Comparison of ENCODE assay signal across 18 cellular contexts in genomic region chr12:94940771-94941170, GRCh38.
A peak's percentile ranks its signal among the peaks of the same experiment; 100 is the strongest.
DNase-seq lines count a peak whose midpoint lies in the region; ATAC-seq and TF ChIP-seq lines count a peak whose summit lies in the region.
"Had no signal": no experiment of that assay in that cellular context is flagged by ENCODE, and none has a peak within 500 bp of the region (broad histone marks: within the 10 kb centered on the region; RNA-seq: fewer than 3 reads in every experiment).

No MANE protein-coding gene starts in this region.

- H3K79me2 ChIP-seq in PC-3 (ENCODE audit: low read length), result no peaks in the 10 kb centered on the region

- H3K4me1 Mint-ChIP-seq in natural killer cell treated with Interleukin-12 subunit alpha and Interleukin-12 subunit beta and Interleukin-15 and Interleukin-18, amount 100 ng/mL, for 72 hours (ENCODE audit: low read depth in 2 of 2), result peaks cover 52% of the 10 kb centered on the region in 2 donors
- H3K4me1 Mint-ChIP-seq in activated T-helper 1 cell treated with anti-CD3 and anti-CD28 coated beads, Interleukin-12 subunit alpha, Interleukin-12 subunit beta, Interleukin-2, Interleukin-4 antibody, amounts not matched to agents 30 ng/mL and 10 ng/mL and 1 ng/mL, durations not matched to agents 14 hours and 24 hours and 36 hours (ENCODE audit: low read depth), result peaks cover 47% of the 10 kb centered on the region
- H3K4me1 Mint-ChIP-seq in stimulated activated memory B cell treated with anti-CD40 and anti-IgM and Interleukin-4, amounts not matched to agents 10 μg/mL and 1 μg/mL and 100 μg/mL, for 72 hours, result peaks cover 16% of the 10 kb centered on the region

- no peak overlapping the region for H2AFZ ChIP-seq in PC-3 (ENCODE audit: low read length)

- POLR2A ChIA-PET in PC-3 (lab: Charles Lee; ENCODE audit: unreplicated experiment) (interaction anchor here (0.6 kb wide), 1 partner anchor 33 kb away, joined by 12 read pairs; no protein-coding TSS in a partner anchor), HEK293T (lab: Yijun Ruan, JAX) (no interaction called here)

- CTCF ChIA-PET in PC-3 (lab: Charles Lee) (no interaction called here), HEK293T (lab: Yijun Ruan, JAX) (no interaction called here)

- H3K9me2 ChIP-seq in PC-3 (replicated peaks; ENCODE audit: low read length), result no peaks in the 10 kb centered on the region

- peaks cover 42% of the 10 kb centered on the region for H3K4me1 ChIP-seq in BLaER1
- peaks cover 9% of the 10 kb centered on the region; the same call in 1 of the 2 replicates for H3K4me1 ChIP-seq in PC-3 (ENCODE audit: insufficient read depth, low read length)
- H3K4me1 ChIP-seq in foreskin keratinocyte, result peaks cover 11% of the 10 kb centered on the region
- H3K4me1 ChIP-seq: prostate gland had no signal

- H3K9me3 Mint-ChIP-seq in natural killer cell treated with Interleukin-12 subunit alpha and Interleukin-12 subunit beta and Interleukin-15 and Interleukin-18, amount 100 ng/mL, for 72 hours, result peaks cover 5% of the 10 kb centered on the region
- H3K9me3 Mint-ChIP-seq in activated T-helper 1 cell treated with anti-CD3 and anti-CD28 coated beads, Interleukin-12 subunit alpha, Interleukin-12 subunit beta, Interleukin-2, Interleukin-4 antibody, amounts not matched to agents 30 ng/mL and 10 ng/mL and 1 ng/mL, durations not matched to agents 14 hours and 24 hours and 36 hours, result peaks cover 20% of the 10 kb centered on the region
- H3K9me3 Mint-ChIP-seq in stimulated activated memory B cell treated with anti-CD40 and anti-IgM and Interleukin-4, amounts not matched to agents 10 μg/mL and 1 μg/mL and 100 μg/mL, for 72 hours, result peaks cover 8% of the 10 kb centered on the region

- intact Hi-C loops in PC-3 (cut with micrococcal nuclease), result no loop called here
- intact Hi-C loops in activated T-helper 1 cell treated with anti-CD3 and anti-CD28 coated beads, Interleukin-12 subunit alpha, Interleukin-12 subunit beta, Interleukin-2, Interleukin-4 antibody, amounts not matched to agents 30 ng/mL and 10 ng/mL and 1 ng/mL, durations not matched to agents 14 hours and 24 hours and 36 hours (cut with micrococcal nuclease), result loop anchor here (1.0 to 10.0 kb wide), 5 partner anchors 47 to 766 kb away; partner anchors contain the start of genes FGD6, NR2C1 and VEZT

- no peaks in the 10 kb centered on the region for H3F3A ChIP-seq in PC-3 (ENCODE audit: low read length, unreplicated experiment)

- TF ChIP-seq CTCF in PC-3 (conservative IDR thresholded peaks at IDR 0.05; ENCODE audit: low read depth, low read length), result no peak
- TF ChIP-seq CTCF in foreskin keratinocyte (conservative IDR thresholded peaks at IDR 0.05), result no peak

- H3K36me3 ChIP-seq in BLaER1, result no peaks in the 10 kb centered on the region
- no peaks in the 10 kb centered on the region for H3K36me3 ChIP-seq in PC-3 (ENCODE audit: low read depth, low read length)
- H3K36me3 ChIP-seq: prostate gland had no signal

- H3K27ac ChIP-seq in BLaER1 (no peak overlapping the region), PC-3 (ENCODE audit: low read length) (no peak overlapping the region), foreskin keratinocyte (peak overlapping the region; percentile 67)
- H3K27ac ChIP-seq: KMS-11, prostate gland had no signal

- peak overlapping the region; percentile 68 for H3K4me3 Mint-ChIP-seq in natural killer cell treated with Interleukin-12 subunit alpha and Interleukin-12 subunit beta and Interleukin-15 and Interleukin-18, amount 100 ng/mL, for 72 hours
- no peak overlapping the region for H3K4me3 Mint-ChIP-seq in activated T-helper 1 cell treated with anti-CD3 and anti-CD28 coated beads, Interleukin-12 subunit alpha, Interleukin-12 subunit beta, Interleukin-2, Interleukin-4 antibody, amounts not matched to agents 30 ng/mL and 10 ng/mL and 1 ng/mL, durations not matched to agents 14 hours and 24 hours and 36 hours
- no peak overlapping the region for H3K4me3 Mint-ChIP-seq in stimulated activated memory B cell treated with anti-CD40 and anti-IgM and Interleukin-4, amounts not matched to agents 10 μg/mL and 1 μg/mL and 100 μg/mL, for 72 hours
- H3K4me3 Mint-ChIP-seq: activated naive CD4-positive, alpha-beta T cell treated with anti-CD3 and anti-CD28 coated beads, Interleukin-2, amount 10 ng/mL, durations not matched to agents 7 days and 5 days; neural crest cell had no signal

- H3K36me3 Mint-ChIP-seq in natural killer cell treated with Interleukin-12 subunit alpha and Interleukin-12 subunit beta and Interleukin-15 and Interleukin-18, amount 100 ng/mL, for 72 hours, result peaks cover 17% of the 10 kb centered on the region
- H3K36me3 Mint-ChIP-seq in activated T-helper 1 cell treated with anti-CD3 and anti-CD28 coated beads, Interleukin-12 subunit alpha, Interleukin-12 subunit beta, Interleukin-2, Interleukin-4 antibody, amounts not matched to agents 30 ng/mL and 10 ng/mL and 1 ng/mL, durations not matched to agents 14 hours and 24 hours and 36 hours (ENCODE audit: low read depth), result peaks cover 15% of the 10 kb centered on the region
- peaks cover 11% of the 10 kb centered on the region for H3K36me3 Mint-ChIP-seq in stimulated activated memory B cell treated with anti-CD40 and anti-IgM and Interleukin-4, amounts not matched to agents 10 μg/mL and 1 μg/mL and 100 μg/mL, for 72 hours

- no TSS peak for BruUV-seq in PC-3 (replicated peaks; lab: Mats Ljungman, UMichigan)

- H3K9ac ChIP-seq in BLaER1 (no peak overlapping the region), PC-3 (ENCODE audit: low read length) (no peak overlapping the region)
- H3K9ac ChIP-seq: KMS-11 had no signal

- H3K4me2 ChIP-seq in BLaER1 (peak overlapping the region; percentile 65), PC-3 (ENCODE audit: low read length) (peak overlapping the region; percentile 8; the same call in 1 of the 2 replicates)
- H3K4me2 ChIP-seq: KMS-11 had no signal

- no peaks in the 10 kb centered on the region for H3K27me3 Mint-ChIP-seq in natural killer cell treated with Interleukin-12 subunit alpha and Interleukin-12 subunit beta and Interleukin-15 and Interleukin-18, amount 100 ng/mL, for 72 hours
- H3K27me3 Mint-ChIP-seq in activated T-helper 1 cell treated with anti-CD3 and anti-CD28 coated beads, Interleukin-12 subunit alpha, Interleukin-12 subunit beta, Interleukin-2, Interleukin-4 antibody, amounts not matched to agents 30 ng/mL and 10 ng/mL and 1 ng/mL, durations not matched to agents 14 hours and 24 hours and 36 hours (ENCODE audit: insufficient read depth), result no peaks in the 10 kb centered on the region
- no peaks in the 10 kb centered on the region for H3K27me3 Mint-ChIP-seq in stimulated activated memory B cell treated with anti-CD40 and anti-IgM and Interleukin-4, amounts not matched to agents 10 μg/mL and 1 μg/mL and 100 μg/mL, for 72 hours

- DNase-seq in PC-3 (no peak), foreskin keratinocyte (no peak), NCI-H2029 (lab: John Stamatoyannopoulos, UW) (no peak), HEK293T (ENCODE audit: extremely low spot score) (no peak)
- DNase-seq in natural killer cell treated with Interleukin-12 subunit alpha and Interleukin-12 subunit beta and Interleukin-15 and Interleukin-18, amount 100 ng/mL, for 72 hours (ENCODE audit: low spot score), result no peak
- DNase-seq in activated T-helper 1 cell treated with anti-CD3 and anti-CD28 coated beads, Interleukin-12 subunit alpha, Interleukin-12 subunit beta, Interleukin-2, Interleukin-4 antibody, amounts not matched to agents 30 ng/mL and 10 ng/mL and 1 ng/mL, durations not matched to agents 14 hours and 24 hours and 36 hours (ENCODE audit: low spot score), result no peak
- DNase-seq: effector CD4-positive, alpha-beta T cell; GF-D8; midbrain; NCI-H146; NCI-H2171 had no signal

- H4K20me1 ChIP-seq in BLaER1 (no peaks in the 10 kb centered on the region), PC-3 (ENCODE audit: low read length) (no peaks in the 10 kb centered on the region)

- peak overlapping the region; percentile 93 to 96 for H3K27ac Mint-ChIP-seq in natural killer cell treated with Interleukin-12 subunit alpha and Interleukin-12 subunit beta and Interleukin-15 and Interleukin-18, amount 100 ng/mL, for 72 hours
- no peak overlapping the region for H3K27ac Mint-ChIP-seq in activated T-helper 1 cell treated with anti-CD3 and anti-CD28 coated beads, Interleukin-12 subunit alpha, Interleukin-12 subunit beta, Interleukin-2, Interleukin-4 antibody, amounts not matched to agents 30 ng/mL and 10 ng/mL and 1 ng/mL, durations not matched to agents 14 hours and 24 hours and 36 hours
- H3K27ac Mint-ChIP-seq in stimulated activated memory B cell treated with anti-CD40 and anti-IgM and Interleukin-4, amounts not matched to agents 10 μg/mL and 1 μg/mL and 100 μg/mL, for 72 hours, result no peak overlapping the region

- H3K27me3 ChIP-seq in BLaER1, result no peaks in the 10 kb centered on the region
- no peaks in the 10 kb centered on the region for H3K27me3 ChIP-seq in PC-3 (ENCODE audit: low read length)
- H3K27me3 ChIP-seq in foreskin keratinocyte, result no peaks in the 10 kb centered on the region

- H3K9me3 ChIP-seq in BLaER1 (no peaks in the 10 kb centered on the region), PC-3 (ENCODE audit: low read length) (no peaks in the 10 kb centered on the region)
- H3K9me3 ChIP-seq: prostate gland had no signal

- ATAC-seq in PC-3 (no peak), foreskin keratinocyte (no peak)
- no peak for ATAC-seq in natural killer cell treated with Interleukin-12 subunit alpha and Interleukin-12 subunit beta and Interleukin-15 and Interleukin-18, amount 100 ng/mL, for 72 hours
- no peak for ATAC-seq in stimulated activated memory B cell treated with anti-CD40 and anti-IgM and Interleukin-4, amounts not matched to agents 10 μg/mL and 1 μg/mL and 100 μg/mL, for 72 hours

- H3K4me3 ChIP-seq in BLaER1 (no peak overlapping the region), PC-3 (ENCODE audit: low read length) (no peak overlapping the region)
- H3K4me3 ChIP-seq: prostate gland, smooth muscle cell had no signal

TF ChIP-seq in HEK293T, 16 proteins besides CTCF, POLR2A, EP300 and RAD21:
- TF ChIP-seq SP1 (IDR thresholded peaks at IDR 0.05) (no peak), ELF4 (IDR thresholded peaks at IDR 0.05) (no peak), HDGF (IDR thresholded peaks at IDR 0.05; ENCODE audit: borderline replicate concordance) (no peak), ZNF384 (IDR thresholded peaks at IDR 0.05) (no peak), TARDBP (IDR thresholded peaks at IDR 0.05) (no peak), ARNT (IDR thresholded peaks at IDR 0.05) (no peak), BHLHE40 (IDR thresholded peaks at IDR 0.05; ENCODE audit: borderline replicate concordance) (no peak), LEF1 (IDR thresholded peaks at IDR 0.05; ENCODE audit: borderline replicate concordance) (no peak), L3MBTL2 (conservative IDR thresholded peaks at IDR 0.05) (no peak), FOXM1 (IDR thresholded peaks at IDR 0.05; ENCODE audit: borderline replicate concordance) (no peak), FOXA1 (IDR thresholded peaks at IDR 0.05) (no peak)

Comparison
In these comparisons a context has a peak if more than half of its experiments do, and no peak if none do; other contexts are left out.
1. H3K27ac Mint-ChIP-seq: peak in natural killer cell treated with Interleukin-12 subunit alpha and Interleukin-12 subunit beta and Interleukin-15 and Interleukin-18, amount 100 ng/mL, for 72 hours (2 of 2); none in activated T-helper 1 cell treated with anti-CD3 and anti-CD28 coated beads, Interleukin-12 subunit alpha, Interleukin-12 subunit beta, Interleukin-2, Interleukin-4 antibody, amounts not matched to agents 30 ng/mL and 10 ng/mL and 1 ng/mL, durations not matched to agents 14 hours and 24 hours and 36 hours (single experiment) and stimulated activated memory B cell treated with anti-CD40 and anti-IgM and Interleukin-4, amounts not matched to agents 10 μg/mL and 1 μg/mL and 100 μg/mL, for 72 hours (single experiment).